ENCODE assay signal across 1 cellular context in genomic region chr7:149714081-149714909, GRCh38.
TF ChIP-seq lines count a peak whose summit lies in the region.

No MANE protein-coding gene starts in this region.

TF ChIP-seq in SK-N-SH, 30 proteins besides CTCF, POLR2A, EP300 and RAD21 (continued from another document):
- no peak for TF ChIP-seq ZBTB33 (IDR thresholded peaks at IDR 0.05; ENCODE audit: borderline replicate concordance, low read depth)
- TF ChIP-seq FOXJ3 (CRISPR knock-in tag; IDR thresholded peaks at IDR 0.05) = no peak
- TF ChIP-seq NFIC (IDR thresholded peaks at IDR 0.05; ENCODE audit: borderline replicate concordance) = no peak
- peak; percentile 31 for TF ChIP-seq NRF1 (IDR thresholded peaks at IDR 0.05; ENCODE audit: low read depth, low read length)
- TF ChIP-seq SMC3 (IDR thresholded peaks at IDR 0.05; ENCODE audit: low read depth, low read length) = no peak
- TF ChIP-seq CHD2 (IDR thresholded peaks at IDR 0.05; ENCODE audit: low read length, partially characterized antibody) = peak; percentile 68
- peak; percentile 55 for TF ChIP-seq ELF1 (IDR thresholded peaks at IDR 0.05)
- no peak for TF ChIP-seq GATA2 (CRISPR knock-in tag; IDR thresholded peaks at IDR 0.05)
- no peak for TF ChIP-seq REST (IDR thresholded peaks at IDR 0.05; ENCODE audit: low read depth, low read length)
- no peak for TF ChIP-seq RCOR1 (IDR thresholded peaks at IDR 0.05; ENCODE audit: low read length)
- no peak for TF ChIP-seq PBX3 (IDR thresholded peaks at IDR 0.05)
- 0 out of 2 replicates have a peak, but pooled peaks have one; percentile 43 for TF ChIP-seq TAF1 (IDR thresholded peaks at IDR 0.05; ENCODE audit: borderline replicate concordance, low read depth, low read length)
- TF ChIP-seq JUND (IDR thresholded peaks at IDR 0.05) = no peak
- no peak for TF ChIP-seq IRF3 (IDR thresholded peaks at IDR 0.05; ENCODE audit: low read depth, low read length)
- no peak; the same call in 1 of the 2 replicates for TF ChIP-seq SIN3A (IDR thresholded peaks at IDR 0.05; ENCODE audit: borderline replicate concordance, low read depth, low read length)
- no peak for TF ChIP-seq USF2 (IDR thresholded peaks at IDR 0.05; ENCODE audit: borderline replicate concordance, low read depth, low read length)
- TF ChIP-seq FOSL2 (IDR thresholded peaks at IDR 0.05; ENCODE audit: borderline replicate concordance, low read depth) = no peak
- TF ChIP-seq MEF2A (IDR thresholded peaks at IDR 0.05; ENCODE audit: borderline replicate concordance, low read depth) = no peak
- no peak for TF ChIP-seq TEAD4 (IDR thresholded peaks at IDR 0.05; ENCODE audit: borderline replicate concordance, insufficient read depth)
- no peak for TF ChIP-seq EZH2phosphoT487 (IDR thresholded peaks at IDR 0.05; ENCODE audit: borderline replicate concordance, low read depth)
- TF ChIP-seq TCF12 (IDR thresholded peaks at IDR 0.05) = no peak
- TF ChIP-seq, protein P1, sequence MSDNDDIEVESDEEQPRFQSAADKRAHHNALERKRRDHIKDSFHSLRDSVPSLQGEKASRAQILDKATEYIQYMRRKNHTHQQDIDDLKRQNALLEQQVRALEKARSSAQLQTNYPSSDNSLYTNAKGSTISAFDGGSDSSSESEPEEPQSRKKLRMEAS (IDR thresholded peaks at IDR 0.05; ENCODE audit: low read depth) = 0 out of 2 replicates have a peak, but pooled peaks have one; percentile 5
- peak; percentile 63 for TF ChIP-seq GABPA (IDR thresholded peaks at IDR 0.05; ENCODE audit: low read depth)
- 0 out of 2 replicates have a peak, but pooled peaks have one; percentile 26 for TF ChIP-seq YY1 (IDR thresholded peaks at IDR 0.05; ENCODE audit: low read depth)
- peak; percentile 63 for TF ChIP-seq MXI1 (IDR thresholded peaks at IDR 0.05; ENCODE audit: low read depth, low read length)
- TF ChIP-seq, protein P2, sequence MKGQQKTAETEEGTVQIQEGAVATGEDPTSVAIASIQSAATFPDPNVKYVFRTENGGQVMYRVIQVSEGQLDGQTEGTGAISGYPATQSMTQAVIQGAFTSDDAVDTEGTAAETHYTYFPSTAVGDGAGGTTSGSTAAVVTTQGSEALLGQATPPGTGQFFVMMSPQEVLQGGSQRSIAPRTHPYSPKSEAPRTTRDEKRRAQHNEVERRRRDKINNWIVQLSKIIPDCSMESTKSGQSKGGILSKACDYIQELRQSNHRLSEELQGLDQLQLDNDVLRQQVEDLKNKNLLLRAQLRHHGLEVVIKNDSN (IDR thresholded peaks at IDR 0.05; ENCODE audit: borderline replicate concordance, low read depth) = no peak
- TF ChIP-seq RFX5 (IDR thresholded peaks at IDR 0.05; ENCODE audit: low read length) = no peak
- no peak for TF ChIP-seq FOXM1 (IDR thresholded peaks at IDR 0.05; ENCODE audit: low read depth)
- no peak for TF ChIP-seq POLR2AphosphoS5 (IDR thresholded peaks at IDR 0.05; ENCODE audit: low read depth, low read length)
